ENCODE assay signal across 8 cellular contexts in the genomic region with DNA sequence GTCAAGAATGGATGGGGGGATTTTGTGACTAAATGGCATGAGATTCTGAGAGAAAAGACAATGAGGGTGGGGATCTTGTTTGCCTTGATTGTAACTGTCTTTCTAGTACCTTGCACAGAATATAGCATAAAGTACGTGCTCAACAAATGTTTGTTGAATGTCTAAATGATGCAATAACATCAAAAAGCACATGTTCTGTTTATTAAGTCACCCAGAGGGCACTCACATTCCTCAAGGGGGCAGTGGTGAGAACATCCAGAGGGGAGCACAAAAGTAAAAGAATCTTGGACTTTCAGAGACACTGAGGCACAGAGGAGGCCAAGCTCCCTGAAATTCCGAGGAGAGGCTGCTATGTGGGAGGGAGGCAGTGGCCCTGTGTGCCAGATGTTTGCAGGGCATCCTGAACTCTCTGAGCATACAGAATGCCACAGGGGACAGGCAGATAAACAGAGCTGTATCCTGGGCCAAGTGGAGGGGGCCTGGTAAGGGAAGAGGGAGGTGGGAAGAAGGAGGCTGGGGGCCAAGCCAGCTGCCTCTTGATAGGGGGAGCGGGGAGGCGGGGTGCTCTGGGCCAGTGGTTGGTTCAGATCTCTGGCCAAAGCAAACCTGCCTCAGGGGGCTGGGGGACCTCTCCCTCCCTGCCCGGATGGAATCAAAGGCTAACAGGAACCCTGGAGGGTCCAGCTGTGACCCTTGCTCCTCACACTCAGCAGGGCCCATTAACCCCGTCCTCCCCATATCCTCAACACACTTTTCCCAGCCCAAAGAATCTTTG. TPM values are rescaled to one million over a fixed set of nuclear protein-coding genes. Genes with fewer than 3 reads are reported as not detected.
DNase-seq lines count a peak whose midpoint lies in the region; ATAC-seq, FAIRE-seq and TF ChIP-seq lines count a peak whose summit lies in the region.

No MANE protein-coding gene starts in this region.

- intact Hi-C loops in GM12878 (cut with micrococcal nuclease; ENCODE audit: unreplicated experiment): loop anchor here (2.0 kb wide), 1 partner anchor 144 kb away; no protein-coding TSS in a partner anchor

- SMC1A ChIA-PET in GM12878 (lab: Charles Lee; ENCODE audit: uncharacterized antibody, unreplicated experiment): interaction anchor here (1.0 to 2.7 kb wide), 4 partner anchors 13 to 267 kb away, joined by 3 to 19 read pairs (median 4); no protein-coding TSS in a partner anchor

- H3K36me3 ChIP-seq in GM12878 (ENCODE audit: control insufficient read depth in 2 of 2, insufficient read depth in 2 of 2, low read length in 1 of 2) (no peaks in the 10 kb centered on the region), kidney epithelial cell (ENCODE audit: control insufficient read depth, insufficient read depth, low read length) (no peaks in the 10 kb centered on the region), tibial nerve (no peaks in the 10 kb centered on the region)

- CTCF ChIA-PET in GM12878 (lab: Yijun Ruan, JAX): interaction anchor here (0.6 to 11.6 kb wide), 17 partner anchors 11 to 980 kb away, joined by 3 to 189 read pairs (median 4); partner anchors contain the start of genes IGSF8 and NECTIN4
- CTCF ChIA-PET in RWPE1 (lab: Yijun Ruan, JAX): interaction anchor here (0.6 to 1.8 kb wide), 5 partner anchors 8 to 183 kb away, joined by 3 to 5 read pairs (median 3); no protein-coding TSS in a partner anchor

- no TSS peak for BruUV-seq in GM12878 (replicated peaks; lab: Mats Ljungman, UMichigan)

- H3K9ac ChIP-seq in GM12878 (ENCODE audit: control insufficient read depth, insufficient read depth, low read length): no peak overlapping the region

- no peak for TF ChIP-seq POLR2A in GM12878 (IDR thresholded peaks at IDR 0.05; ENCODE audit: low read depth, low read length)
- no peak for TF ChIP-seq POLR2A in tibial nerve (IDR thresholded peaks at IDR 0.05)

- POLR2A ChIA-PET in GM12878 (lab: Charles Lee): interaction anchor here (0.8 kb wide), 1 partner anchor 80 kb away, joined by 4 read pairs; no protein-coding TSS in a partner anchor
- POLR2A ChIA-PET in RWPE1 (lab: Yijun Ruan, JAX; ENCODE audit: low non-redundant PET): no interaction called here

- peak; percentile 79 for FAIRE-seq in GM12878 (lab: Jason Lieb, UNC)

- TF ChIP-seq EP300 in GM12878 (IDR thresholded peaks at IDR 0.05; ENCODE audit: borderline replicate concordance in 1 of 2, control insufficient read depth in 1 of 2, low read depth in 2 of 2, low read length in 2 of 2): no peak
- no peak for TF ChIP-seq EP300 in tibial nerve (IDR thresholded peaks at IDR 0.05)

- H3K4me3 ChIP-seq in GM12878 (no peak overlapping the region), kidney epithelial cell (ENCODE audit: low read depth, low read length) (no peak overlapping the region), tibial nerve (no peak overlapping the region)

- 10% methylated on average over 6 of the region's 6 CpGs for WGBS in GM12878 (ENCODE audit: insufficient coverage, insufficient replicate concordance, low lambda C conversion rate, missing lambda C conversion rate)
- 15 to 26% methylated on average over 6 of the region's 6 CpGs for WGBS in tibial nerve, 2 donors

- no peak; the same call in 1 of the 2 replicates for TF ChIP-seq RAD21 in GM12878 (IDR thresholded peaks at IDR 0.05; ENCODE audit: insufficient read depth, low read depth, low read length)

- H3K4me1 ChIP-seq in GM12878 (ENCODE audit: control insufficient read depth, insufficient read depth, low read length): no peaks in the 10 kb centered on the region
- peaks cover 0 to 57% (median 12%) of the 10 kb centered on the region in 4 donors for H3K4me1 ChIP-seq in tibial nerve

- DNase-seq in NCI-H82 (lab: John Stamatoyannopoulos, UW) (peak; percentile 57), NCI-H82 treated with DMSO at 0.1 percent for 48 hours (lab: John Stamatoyannopoulos, UW; ENCODE audit: unreplicated experiment) (no peak), NOMO-1 treated with DMSO at 0.1 percent for 48 hours (lab: John Stamatoyannopoulos, UW; ENCODE audit: unreplicated experiment) (peak; percentile 25), GM12878 (ENCODE audit: low read depth, low spot score) (no peak), kidney epithelial cell (ENCODE audit: low read depth) (no peak), tibial nerve (ENCODE audit: low spot score in 2 of 2) (peak in 1 of 2 donors; percentile 57), RWPE1 (ENCODE audit: low spot score) (no peak)

- no peaks in the 10 kb centered on the region for H3K79me2 ChIP-seq in GM12878 (ENCODE audit: control insufficient read depth, insufficient read depth, low read length)

- RAD21 ChIA-PET in GM12878 (lab: Charles Lee; ENCODE audit: unreplicated experiment): interaction anchor here (0.8 to 2.2 kb wide), 3 partner anchors 8 to 269 kb away, joined by 3 to 14 read pairs (median 3); no protein-coding TSS in a partner anchor

- H3K4me2 ChIP-seq in GM12878 (ENCODE audit: control insufficient read depth, insufficient read depth): no peak overlapping the region

- ATAC-seq in GM12878 (peak; percentile 70), HG02763 (IDR thresholded peaks at IDR 0.05; ENCODE audit: unreplicated experiment) (no peak)

- H3K27me3 ChIP-seq in GM12878 (replicated peaks in 1 of 2; ENCODE audit: control insufficient read depth in 2 of 2, insufficient read depth in 2 of 2, low read length in 1 of 2): no peaks in the 10 kb centered on the region; a peak in 1 of 4 replicates
- peaks cover 12% of the 10 kb centered on the region for H3K27me3 ChIP-seq in kidney epithelial cell (ENCODE audit: control insufficient read depth, insufficient read depth, low read length)
- H3K27me3 ChIP-seq in tibial nerve: no peaks in the 10 kb centered on the region

- H3K9me3 ChIP-seq in GM12878 (replicated peaks; ENCODE audit: control insufficient read depth, insufficient read depth, low read length) (no peaks in the 10 kb centered on the region), tibial nerve (no peaks in the 10 kb centered on the region)

- H2AFZ ChIP-seq in GM12878 (ENCODE audit: control insufficient read depth, low read depth, low read length): no peak overlapping the region; the same call in 1 of the 2 replicates

- TF ChIP-seq CTCF in GM12878 (IDR thresholded peaks at IDR 0.05 in 2 of 3, conservative IDR thresholded peaks at IDR 0.05 in 1 of 3; ENCODE audit: control insufficient read depth in 2 of 3, extremely low read depth in 1 of 3, insufficient read depth in 1 of 3, low read depth in 3 of 3, low read length in 3 of 3) (peak; percentile 38 to 72 (median 58)), kidney epithelial cell (IDR thresholded peaks at IDR 0.05; ENCODE audit: insufficient read depth, low read length, poor library complexity, severe bottlenecking) (peak; percentile 45), tibial nerve (IDR thresholded peaks at IDR 0.05) (peak in 4 of 5 experiments; percentile 39 to 45 (median 42)), RWPE1 (conservative IDR thresholded peaks at IDR 0.05; ENCODE audit: low read depth) (no peak)

- in situ Hi-C loops in GM12878 (cut with MboI): no loop called here

- no peaks in the 10 kb centered on the region for H4K20me1 ChIP-seq in GM12878 (ENCODE audit: control insufficient read depth, insufficient read depth)

- H3K27ac ChIP-seq in GM12878 (ENCODE audit: control insufficient read depth, insufficient read depth) (no peak overlapping the region), tibial nerve (peak overlapping the region in 2 of 4 donors; percentile 55 to 57), RWPE1 (no peak overlapping the region)

RNA-seq across cellular contexts. Expression of gene ATP1A2, which starts 6.5 kb away (rescaled TPM):
- not detected in 2 replicates for total RNA-seq in GM12878 (2013; cell fraction: nucleolus; rRNA removed)
- total RNA-seq in GM12878 (2014; rRNA removed) (not detected in 2 replicates), GM12878 (2014; rRNA removed; fragmentation: Illumina TruSeq; extraction: Trizol) (not detected in 2 replicates), GM12878 (2021) (not detected in 2 replicates), kidney epithelial cell (0.04 and 0.07 TPM in 2 replicates), tibial nerve (100 to 1,000 TPM; 173 to 211 (median 201) TPM)
- polyA plus RNA-seq in GM12878 (2011; ENCODE audit: low read depth): not detected
- polyA plus RNA-seq in GM12878 (2011; rRNA removed) (0.03 and 0.15 TPM in 2 replicates), GM12878 (2014; fragmentation: Illumina TruSeq; extraction: Trizol) (not detected in 2 replicates), GM12878 (2014; fragmentation: Nextera tagmentation; extraction: Ambion mirVana) (not detected), GM12878 (2014; rRNA removed) (not detected in 2 replicates), GM12878 (2016; fragmentation: Nextera tagmentation; extraction: Ambion mirVana) (not detected)
- polyA plus RNA-seq in GM12878 (2011; cell fraction: cytosol; rRNA removed): 0.16 TPM in 1 of 2 replicates, not detected in the other
- polyA plus RNA-seq in GM12878 (2011; cell fraction: nucleus; rRNA removed): 0.06 TPM in 1 of 2 replicates, not detected in the other
- not detected in 2 replicates for polyA plus RNA-seq in GM12878 (2012)
- not detected in 2 replicates for polyA minus RNA-seq in GM12878 (2011; rRNA and poly(A)+ RNA removed)
- polyA minus RNA-seq in GM12878 (2011; cell fraction: cytosol; rRNA and poly(A)+ RNA removed): not detected in 2 replicates
- not detected in 2 replicates for polyA minus RNA-seq in GM12878 (2011; cell fraction: nucleus; rRNA and poly(A)+ RNA removed)

RNA-seq across cellular contexts. Expression of gene IGSF8, which starts 10.7 kb away (rescaled TPM):
- total RNA-seq in GM12878 (2013; cell fraction: nucleolus; rRNA removed): 18.3 and 20.5 TPM in 2 replicates
- total RNA-seq in GM12878 (2014; rRNA removed) (12.6 and 14.9 TPM in 2 replicates), GM12878 (2014; rRNA removed; fragmentation: Illumina TruSeq; extraction: Trizol) (5.3 and 5.5 TPM in 2 replicates), GM12878 (2021) (23.0 and 24.7 TPM in 2 replicates), kidney epithelial cell (32.9 and 44.3 TPM in 2 replicates), tibial nerve (10 to 100 TPM; 42.6 to 73.9 (median 50.7) TPM)
- polyA plus RNA-seq in GM12878 (2011; ENCODE audit: low read depth): 2.5 TPM
- polyA plus RNA-seq in GM12878 (2011; rRNA removed) (5.5 and 15.7 TPM in 2 replicates), GM12878 (2014; fragmentation: Illumina TruSeq; extraction: Trizol) (1.1 and 4.0 TPM in 2 replicates), GM12878 (2014; fragmentation: Nextera tagmentation; extraction: Ambion mirVana) (1 to 10 TPM in 1 of 2 experiments, under 1 TPM in 1; 0.64 to 1.2 TPM), GM12878 (2014; rRNA removed) (14.9 and 19.2 TPM in 2 replicates), GM12878 (2016; fragmentation: Nextera tagmentation; extraction: Ambion mirVana) (10 to 100 TPM; 12.8 to 15.0 TPM)
- 25.8 and 32.6 TPM in 2 replicates for polyA plus RNA-seq in GM12878 (2011; cell fraction: cytosol; rRNA removed)
- 55.5 and 56.0 TPM in 2 replicates for polyA plus RNA-seq in GM12878 (2011; cell fraction: nucleus; rRNA removed)
- polyA plus RNA-seq in GM12878 (2012): 7.6 and 9.1 TPM in 2 replicates
- 11.2 and 23.3 TPM in 2 replicates for polyA minus RNA-seq in GM12878 (2011; rRNA and poly(A)+ RNA removed)
- 8.1 and 10.8 TPM in 2 replicates for polyA minus RNA-seq in GM12878 (2011; cell fraction: cytosol; rRNA and poly(A)+ RNA removed)
- 13.1 and 16.0 TPM in 2 replicates for polyA minus RNA-seq in GM12878 (2011; cell fraction: nucleus; rRNA and poly(A)+ RNA removed)

RNA-seq across cellular contexts. Expression of gene KCNJ9, which starts 27.7 kb away (rescaled TPM):
- total RNA-seq in GM12878 (2013; cell fraction: nucleolus; rRNA removed): not detected in 2 replicates
- total RNA-seq in GM12878 (2014; rRNA removed): not detected in 2 replicates
- not detected in 2 replicates for total RNA-seq in GM12878 (2014; rRNA removed; fragmentation: Illumina TruSeq; extraction: Trizol)
- total RNA-seq in GM12878 (2021): not detected in 2 replicates
- polyA plus RNA-seq in GM12878 (2011; ENCODE audit: low read depth): not detected
- polyA plus RNA-seq in GM12878 (2011; rRNA removed): not detected in 2 replicates
- not detected in 2 replicates for polyA plus RNA-seq in GM12878 (2011; cell fraction: cytosol; rRNA removed)
- not detected in 2 replicates for polyA plus RNA-seq in GM12878 (2011; cell fraction: nucleus; rRNA removed)
- not detected in 2 replicates for polyA plus RNA-seq in GM12878 (2012)
- not detected in 2 replicates for polyA plus RNA-seq in GM12878 (2014; fragmentation: Illumina TruSeq; extraction: Trizol)
- polyA plus RNA-seq in GM12878 (2014; fragmentation: Nextera tagmentation; extraction: Ambion mirVana): not detected
- not detected in 2 replicates for polyA plus RNA-seq in GM12878 (2014; rRNA removed)
- polyA plus RNA-seq in GM12878 (2016; fragmentation: Nextera tagmentation; extraction: Ambion mirVana): under 1 TPM in 1 of 2 experiments, not detected in 1; 0.12 TPM
- not detected in 2 replicates for polyA minus RNA-seq in GM12878 (2011; rRNA and poly(A)+ RNA removed)
- not detected in 2 replicates for polyA minus RNA-seq in GM12878 (2011; cell fraction: cytosol; rRNA and poly(A)+ RNA removed)
- polyA minus RNA-seq in GM12878 (2011; cell fraction: nucleus; rRNA and poly(A)+ RNA removed): not detected in 2 replicates
- not detected in 2 replicates for total RNA-seq in kidney epithelial cell
- total RNA-seq in tibial nerve: under 1 TPM in 1 of 4 donors, not detected in 3; 0.60 TPM

RNA-seq across cellular contexts. Expression of gene KCNJ10, which starts 39.1 kb away (rescaled TPM):
- not detected in 2 replicates for total RNA-seq in GM12878 (2013; cell fraction: nucleolus; rRNA removed)
- total RNA-seq in GM12878 (2014; rRNA removed) (0.06 and 0.22 TPM in 2 replicates), GM12878 (2014; rRNA removed; fragmentation: Illumina TruSeq; extraction: Trizol) (not detected in 2 replicates), GM12878 (2021) (not detected in 2 replicates), kidney epithelial cell (0.04 TPM in 1 of 2 replicates, not detected in the other), tibial nerve (10 to 100 TPM in 1 of 4 donors, 1 to 10 TPM in 3; 6.5 to 13.5 (median 8.8) TPM)
- 0.10 TPM for polyA plus RNA-seq in GM12878 (2011; ENCODE audit: low read depth)
- polyA plus RNA-seq in GM12878 (2011; rRNA removed) (0.09 and 0.11 TPM in 2 replicates), GM12878 (2014; fragmentation: Illumina TruSeq; extraction: Trizol) (0.04 and 0.27 TPM in 2 replicates), GM12878 (2014; fragmentation: Nextera tagmentation; extraction: Ambion mirVana) (under 1 TPM; 0.07 to 0.29 TPM), GM12878 (2014; rRNA removed) (0.01 TPM in 1 of 2 replicates, not detected in the other), GM12878 (2016; fragmentation: Nextera tagmentation; extraction: Ambion mirVana) (under 1 TPM; 0.12 to 0.20 TPM)
- 0.06 and 0.08 TPM in 2 replicates for polyA plus RNA-seq in GM12878 (2011; cell fraction: cytosol; rRNA removed)
- 0.09 and 0.28 TPM in 2 replicates for polyA plus RNA-seq in GM12878 (2011; cell fraction: nucleus; rRNA removed)
- 0.17 and 0.30 TPM in 2 replicates for polyA plus RNA-seq in GM12878 (2012)
- polyA minus RNA-seq in GM12878 (2011; rRNA and poly(A)+ RNA removed): 0.10 TPM in 1 of 2 replicates, not detected in the other
- not detected in 2 replicates for polyA minus RNA-seq in GM12878 (2011; cell fraction: cytosol; rRNA and poly(A)+ RNA removed)
- 0.12 TPM in 1 of 2 replicates, not detected in the other for polyA minus RNA-seq in GM12878 (2011; cell fraction: nucleus; rRNA and poly(A)+ RNA removed)

RNA-seq across cellular contexts. Expression of gene ATP1A4, which starts 42.3 kb away (rescaled TPM):
- total RNA-seq in GM12878 (2013; cell fraction: nucleolus; rRNA removed): 5.1 and 5.6 TPM in 2 replicates
- 0.34 and 0.82 TPM in 2 replicates for total RNA-seq in GM12878 (2014; rRNA removed)
- 0.31 and 0.41 TPM in 2 replicates for total RNA-seq in GM12878 (2014; rRNA removed; fragmentation: Illumina TruSeq; extraction: Trizol)
- 0.62 TPM in 1 of 2 replicates, not detected in the other for total RNA-seq in GM12878 (2021)
- polyA plus RNA-seq in GM12878 (2011; ENCODE audit: low read depth): 0.83 TPM
- 0.24 and 0.34 TPM in 2 replicates for polyA plus RNA-seq in GM12878 (2011; rRNA removed)
- 0.16 and 0.37 TPM in 2 replicates for polyA plus RNA-seq in GM12878 (2011; cell fraction: cytosol; rRNA removed)
- 0.95 and 2.1 TPM in 2 replicates for polyA plus RNA-seq in GM12878 (2011; cell fraction: nucleus; rRNA removed)
- 0.46 and 0.49 TPM in 2 replicates for polyA plus RNA-seq in GM12878 (2012)
- 0.76 and 0.81 TPM in 2 replicates for polyA plus RNA-seq in GM12878 (2014; fragmentation: Illumina TruSeq; extraction: Trizol)
- 1 to 10 TPM in 1 of 2 experiments, under 1 TPM in 1; 0.75 to 1.0 TPM for polyA plus RNA-seq in GM12878 (2014; fragmentation: Nextera tagmentation; extraction: Ambion mirVana)
- 0.46 and 0.79 TPM in 2 replicates for polyA plus RNA-seq in GM12878 (2014; rRNA removed)
- polyA plus RNA-seq in GM12878 (2016; fragmentation: Nextera tagmentation; extraction: Ambion mirVana): under 1 TPM; 0.47 to 0.63 TPM
- not detected in 2 replicates for polyA minus RNA-seq in GM12878 (2011; rRNA and poly(A)+ RNA removed)
- not detected in 2 replicates for polyA minus RNA-seq in GM12878 (2011; cell fraction: cytosol; rRNA and poly(A)+ RNA removed)
- polyA minus RNA-seq in GM12878 (2011; cell fraction: nucleus; rRNA and poly(A)+ RNA removed): 0.73 and 0.86 TPM in 2 replicates
- total RNA-seq in kidney epithelial cell: not detected in 2 replicates
- total RNA-seq in tibial nerve: 1 to 10 TPM in 3 of 4 donors, under 1 TPM in 1; 0.90 to 5.0 (median 2.1) TPM

Comparison
In these comparisons a context has a peak if more than half of its experiments do, and no peak if none do; other contexts are left out.
1. DNase-seq: peak in NCI-H82 (single experiment) and NOMO-1 treated with DMSO at 0.1 percent for 48 hours (single experiment); none in NCI-H82 treated with DMSO at 0.1 percent for 48 hours (single experiment), GM12878 (single experiment), kidney epithelial cell (single experiment) and RWPE1 (single experiment).
2. RNA of gene ATP1A2, which starts 6.5 kb away (total RNA-seq): 173 to 211 TPM in tibial nerve; 0.04 to 0.07 TPM in kidney epithelial cell and not detected in GM12878; every median in the first group is over 100 times any median in the second.